8 cellular contexts compared by ENCODE assay signal in the genomic region with DNA sequence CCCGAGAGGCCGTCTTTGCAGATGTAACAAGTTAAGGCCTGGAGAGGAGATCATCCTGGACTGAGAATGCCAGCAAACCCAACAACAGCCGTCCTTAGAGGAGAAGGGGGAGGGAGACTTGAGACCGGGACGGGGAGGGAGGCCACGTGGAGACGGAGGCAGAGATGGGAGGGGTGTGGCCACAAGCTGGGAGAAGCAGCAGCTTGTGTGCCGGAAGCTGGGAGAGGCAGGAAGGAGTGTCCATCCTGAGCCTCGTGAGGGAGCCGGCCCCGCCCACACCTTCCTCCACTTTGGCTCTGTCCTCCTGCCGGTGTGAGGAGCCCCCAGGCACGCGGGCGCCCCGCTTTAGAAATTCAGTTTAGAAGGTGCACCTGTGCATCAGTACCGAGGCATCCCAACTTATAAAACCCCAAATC.
A peak's percentile ranks its signal among the peaks of the same experiment; 100 is the strongest.
DNase-seq lines count a peak whose midpoint lies in the region; ATAC-seq, FAIRE-seq and TF ChIP-seq lines count a peak whose summit lies in the region.

No MANE protein-coding gene starts in this region.

- H3K36me3 ChIP-seq in CD8-positive, alpha-beta T cell (ENCODE audit: insufficient read depth, low read length) = no peaks in the 10 kb centered on the region
- H3K36me3 ChIP-seq in bronchial epithelial cell (ENCODE audit: control insufficient read depth, insufficient read depth, low read length) (no peaks in the 10 kb centered on the region), mesenchymal stem cell (ENCODE audit: control insufficient read depth in 1 of 2, insufficient read depth in 2 of 2, low read depth in 1 of 2, low read length in 2 of 2) (peaks cover 0 to 9% of the 10 kb centered on the region in 2 experiments)

- H3K14ac ChIP-seq in mesenchymal stem cell (ENCODE audit: low read length in 2 of 2) = no peak overlapping the region

- no peaks in the 10 kb centered on the region for H3K79me1 ChIP-seq in mesenchymal stem cell (replicated peaks; ENCODE audit: low read length, poor library complexity, severe bottlenecking)

- H2BK5ac ChIP-seq in mesenchymal stem cell (ENCODE audit: low read depth, low read length, poor library complexity, severe bottlenecking) = no peak overlapping the region

- peaks cover 11% of the 10 kb centered on the region for H3K4me1 ChIP-seq in CD8-positive, alpha-beta T cell (ENCODE audit: insufficient read depth, low read length)
- H3K4me1 ChIP-seq in mesenchymal stem cell (ENCODE audit: control insufficient read depth, insufficient read depth, low read depth, low read length) = peaks cover 14% of the 10 kb centered on the region

- no peaks in the 10 kb centered on the region for H3K9me3 ChIP-seq in CD8-positive, alpha-beta T cell (ENCODE audit: low read length)
- no peaks in the 10 kb centered on the region for H3K9me3 ChIP-seq in mesenchymal stem cell (ENCODE audit: control insufficient read depth, low read length)

- H3K4ac ChIP-seq in mesenchymal stem cell (ENCODE audit: low read depth in 1 of 2, low read length in 2 of 2) = no peak overlapping the region

- peak overlapping the region in 1 of 2 experiments; percentile 43 for H2BK12ac ChIP-seq in mesenchymal stem cell (ENCODE audit: low read length in 2 of 2)

- H2AK5ac ChIP-seq in mesenchymal stem cell (ENCODE audit: low read length, severe bottlenecking) = no peak overlapping the region

- no peaks in the 10 kb centered on the region for H3K27me3 ChIP-seq in CD8-positive, alpha-beta T cell (ENCODE audit: insufficient read depth, low read length)
- H3K27me3 ChIP-seq in bronchial epithelial cell (ENCODE audit: control insufficient read depth, insufficient read depth, low read length) (no peaks in the 10 kb centered on the region), mesenchymal stem cell (ENCODE audit: control insufficient read depth in 1 of 2, insufficient read depth in 1 of 2, low read length in 2 of 2) (peaks cover 0 to 14% of the 10 kb centered on the region in 2 experiments)

- H3K4me3 ChIP-seq in CD8-positive, alpha-beta T cell (ENCODE audit: low read depth, low read length) = peak overlapping the region; percentile 25
- H3K4me3 ChIP-seq in bronchial epithelial cell (ENCODE audit: low read depth, low read length) (peak overlapping the region; percentile 13), mesenchymal stem cell (ENCODE audit: insufficient read depth in 1 of 2, low read depth in 1 of 2, low read length in 2 of 2) (peak overlapping the region in 1 of 2 experiments; percentile 67)

- no peak overlapping the region for H3K27ac ChIP-seq in CD8-positive, alpha-beta T cell (ENCODE audit: low read depth, low read length)
- no peak overlapping the region for H3K27ac ChIP-seq in mesenchymal stem cell (ENCODE audit: low read length, poor library complexity, severe bottlenecking)

- H3K23ac ChIP-seq in mesenchymal stem cell (ENCODE audit: low read length in 2 of 2) = no peak overlapping the region

- H3K4me1 Mint-ChIP-seq in CD8-positive, alpha-beta T cell (ENCODE audit: low read depth) = peaks cover 13% of the 10 kb centered on the region

- no peak overlapping the region for H4K8ac ChIP-seq in mesenchymal stem cell (ENCODE audit: low read length)

- H3K4me3 Mint-ChIP-seq in CD8-positive, alpha-beta T cell = peak overlapping the region; percentile 55

- no peak overlapping the region for H3K4me2 ChIP-seq in mesenchymal stem cell (ENCODE audit: low read length, poor library complexity, severe bottlenecking)

- H2AFZ ChIP-seq in mesenchymal stem cell (ENCODE audit: low read depth, low read length) = no peak overlapping the region

- H3K18ac ChIP-seq in mesenchymal stem cell (ENCODE audit: low read depth in 1 of 2, low read length in 2 of 2) = no peak overlapping the region

- H3K36me3 Mint-ChIP-seq in CD8-positive, alpha-beta T cell = no peaks in the 10 kb centered on the region

- FAIRE-seq in bronchial epithelial cell (lab: Jason Lieb, UNC) = no peak

- peak overlapping the region; percentile 75 for H3K9ac ChIP-seq in mesenchymal stem cell (ENCODE audit: low read length)

- H3K9me3 Mint-ChIP-seq in CD8-positive, alpha-beta T cell = no peaks in the 10 kb centered on the region

- intact Hi-C loops in CD8-positive, alpha-beta T cell (cut with DNase I, micrococcal nuclease) = loop anchor here (2.0 to 10.0 kb wide), 5 partner anchors 38 to 282 kb away; no protein-coding TSS in a partner anchor

- no peak for TF ChIP-seq CTCF in CD8-positive, alpha-beta T cell (IDR thresholded peaks at IDR 0.05)
- TF ChIP-seq CTCF in bronchial epithelial cell (IDR thresholded peaks at IDR 0.05; ENCODE audit: insufficient read depth, low read length, severe bottlenecking) = no peak

- no peak for DNase-seq in CD8-positive, alpha-beta T cell
- peak; percentile 23 to 33 for DNase-seq in NOMO-1 (lab: John Stamatoyannopoulos, UW; ENCODE audit: unreplicated experiment in 2 of 2)
- DNase-seq in bronchial epithelial cell (ENCODE audit: low read depth) = peak; percentile 67
- DNase-seq in mesenchymal stem cell = peak; percentile 50

- POLR2A ChIA-PET in CD8-positive, alpha-beta T cell (lab: Charles Lee) = interaction anchor here (1.6 kb wide), 1 partner anchor 39 kb away, joined by 6 read pairs; no protein-coding TSS in a partner anchor

- 45% methylated on average over 11 of the region's 17 CpGs for WGBS in mesenchymal stem cell

- no peak overlapping the region for H2BK120ac ChIP-seq in mesenchymal stem cell (ENCODE audit: low read depth, low read length)

- no peak overlapping the region for H2BK15ac ChIP-seq in mesenchymal stem cell (ENCODE audit: low read depth, poor library complexity, severe bottlenecking)

- H3K27ac Mint-ChIP-seq in CD8-positive, alpha-beta T cell = no peak overlapping the region

- no peaks in the 10 kb centered on the region for H3K27me3 Mint-ChIP-seq in CD8-positive, alpha-beta T cell (ENCODE audit: low read depth)

- peak; percentile 31 for ATAC-seq in CD8-positive, alpha-beta T cell
- ATAC-seq in HG03159 (IDR thresholded peaks at IDR 0.05; ENCODE audit: unreplicated experiment) (peak; percentile 27), HG02798 (IDR thresholded peaks at IDR 0.05; ENCODE audit: poor library complexity, unreplicated experiment) (no peak), GM18861 (IDR thresholded peaks at IDR 0.05; ENCODE audit: unreplicated experiment) (no peak), GM21515 (IDR thresholded peaks at IDR 0.05; ENCODE audit: unreplicated experiment) (no peak)

- H4K91ac ChIP-seq in mesenchymal stem cell (ENCODE audit: low read length) = no peak overlapping the region

- CTCF ChIA-PET in CD8-positive, alpha-beta T cell (lab: Charles Lee) = interaction anchor here (0.6 to 1.7 kb wide), 33 partner anchors 9 to 446 kb away, joined by 3 to 8 read pairs (median 3); no protein-coding TSS in a partner anchor

Comparison
In these comparisons a context has a peak if more than half of its experiments do, and no peak if none do; other contexts are left out.
1. ATAC-seq: peak in CD8-positive, alpha-beta T cell (single experiment) and HG03159 (single experiment); none in HG02798 (single experiment), GM18861 (single experiment) and GM21515 (single experiment).
2. DNase-seq: peak in NOMO-1 (2 of 2), bronchial epithelial cell (single experiment) and mesenchymal stem cell (single experiment); none in CD8-positive, alpha-beta T cell (0 of 7).